Comparison of ENCODE assay signal across 1 cellular context in genomic region chr6:3331948-3332347, GRCh38.
TF ChIP-seq lines count a peak whose summit lies in the region.

No MANE protein-coding gene starts in this region.

TF ChIP-seq in GM23338, 12 proteins besides CTCF, POLR2A, EP300 and RAD21 (continued from another document):
- TF ChIP-seq REST (IDR thresholded peaks at IDR 0.05; ENCODE audit: unreplicated experiment) (no peak), ZNF114 (CRISPR knock-in tag; IDR thresholded peaks at IDR 0.05) (no peak), CREB1 (CRISPR knock-in tag; IDR thresholded peaks at IDR 0.05; ENCODE audit: low read depth) (no peak), NANOG (IDR thresholded peaks at IDR 0.05; ENCODE audit: borderline replicate concordance) (no peak), EZH2phosphoT487 (IDR thresholded peaks at IDR 0.05; ENCODE audit: unreplicated experiment) (no peak)
